ENCODE assay signal across 9 cellular contexts in genomic region chrX:135596495-135596894, GRCh38.
DNase-seq lines count a peak whose midpoint lies in the region; ATAC-seq, FAIRE-seq and TF ChIP-seq lines count a peak whose summit lies in the region.
"Had no signal": no experiment of that assay in that cellular context is flagged by ENCODE, and none has a peak within 500 bp of the region (broad histone marks: within the 10 kb centered on the region; RNA-seq: fewer than 3 reads in every experiment).

No MANE protein-coding gene starts in this region.

- H3K9me3 ChIP-seq in K562 (replicated peaks; ENCODE audit: control insufficient read depth, insufficient read depth, low read depth, low read length) (no peaks in the 10 kb centered on the region), liver (ENCODE audit: control insufficient read depth in 4 of 4, low read length in 3 of 4) (no peaks in the 10 kb centered on the region)
- H3K9me3 ChIP-seq: BLaER1 had no signal

- no peak for TF ChIP-seq POLR2A in K562 (conservative IDR thresholded peaks at IDR 0.05)

- H3K79me2 ChIP-seq in K562 (ENCODE audit: control insufficient read depth, insufficient read depth, low read length): no peaks in the 10 kb centered on the region

- TF ChIP-seq RAD21 in K562 (CRISPR knock-in tag; conservative IDR thresholded peaks at IDR 0.05 in 1 of 2, IDR thresholded peaks at IDR 0.05 in 1 of 2) (peak; percentile 83 to 88), liver (IDR thresholded peaks at IDR 0.05) (peak; percentile 37 to 60)

- H3K27me3 ChIP-seq in K562 (ENCODE audit: control insufficient read depth in 2 of 2, insufficient read depth in 2 of 2, low read length in 2 of 2): no peaks in the 10 kb centered on the region
- peaks cover 0 to 2% (median 0%) of the 10 kb centered on the region in 4 donors for H3K27me3 ChIP-seq in liver (ENCODE audit: control insufficient read depth in 4 of 4, insufficient read depth in 4 of 4, low read length in 3 of 4)

- H3K4me3 ChIP-seq in LNCaP clone FGC (ENCODE audit: low read depth, low read length) (no peak overlapping the region), K562 (no peak overlapping the region), liver (ENCODE audit: low read depth in 1 of 3, low read length in 3 of 3) (no peak overlapping the region)
- H3K4me3 ChIP-seq: BLaER1 had no signal

- ATAC-seq in K562: peak; percentile 98
- no peak for ATAC-seq in stimulated activated naive CD8-positive, alpha-beta T cell treated with anti-CD3 and anti-CD28 coated beads, Interleukin-15, Interleukin-2, amounts not matched to agents 100 U/mL and 50 U/mL, for 24 hours

- no peaks in the 10 kb centered on the region for H3K36me3 ChIP-seq in K562 (ENCODE audit: control insufficient read depth, insufficient read depth, low read length)
- no peaks in the 10 kb centered on the region for H3K36me3 ChIP-seq in liver (ENCODE audit: control insufficient read depth in 4 of 4, insufficient read depth in 3 of 4, low read depth in 1 of 4, low read length in 3 of 4)
- H3K36me3 ChIP-seq: BLaER1 had no signal

- no peak for FAIRE-seq in K562 (lab: Jason Lieb, UNC)

- POLR2A ChIA-PET in K562 (lab: Yijun Ruan, JAX): no interaction called here

- H3K9ac ChIP-seq in K562 (ENCODE audit: insufficient read depth in 1 of 2, low read depth in 2 of 2, low read length in 2 of 2): no peak overlapping the region
- no peak overlapping the region for H3K9ac ChIP-seq in liver (ENCODE audit: low read depth in 1 of 2, low read length in 2 of 2)
- H3K9ac ChIP-seq: BLaER1 had no signal

- DNase-seq in NCI-H1417 (lab: John Stamatoyannopoulos, UW) (peak; percentile 7 to 46 (median 18)), NCI-H1417 treated with DMSO at 0.1 percent for 48 hours (lab: John Stamatoyannopoulos, UW) (no peak), LNCaP clone FGC (ENCODE audit: low read depth) (no peak), T-helper 1 cell (peak; percentile 6 to 34 (median 23)), K562 (ENCODE audit: extremely low read depth in 1 of 4, low spot score in 3 of 4) (peak; percentile 52 to 77 (median 56)), NCI-H2107 (lab: John Stamatoyannopoulos, UW) (no peak)
- DNase-seq in stimulated activated naive CD8-positive, alpha-beta T cell treated with anti-CD3 and anti-CD28 coated beads, Interleukin-15, Interleukin-2, amounts not matched to agents 100 U/mL and 50 U/mL, for 24 hours: peak; percentile 59

- H3K4me2 ChIP-seq in K562 (ENCODE audit: insufficient read depth, low read length): no peak overlapping the region; the same call in 1 of the 2 replicates
- H3K4me2 ChIP-seq: BLaER1 had no signal

- intact Hi-C loops in K562 (cut with micrococcal nuclease): loop anchor here (1.0 kb wide), 1 partner anchor 112 kb away; no protein-coding TSS in a partner anchor

- 12% methylated on average over 13 of the region's 18 CpGs for WGBS in K562 (ENCODE audit: insufficient coverage, low coverage, missing lambda C conversion rate)
- 64% methylated on average over 18 of the region's 18 CpGs for WGBS in liver

- peak overlapping the region; percentile 67; the same call in 1 of the 2 replicates for H2AFZ ChIP-seq in K562 (ENCODE audit: low read depth, low read length)

- TF ChIP-seq EP300 in K562 (IDR thresholded peaks at IDR 0.05; ENCODE audit: low read length): no peak

- H4K20me1 ChIP-seq in K562 (replicated peaks; ENCODE audit: control insufficient read depth, insufficient read depth, low read length): no peaks in the 10 kb centered on the region
- H4K20me1 ChIP-seq: BLaER1 had no signal

- CTCF ChIA-PET in K562 (lab: Yijun Ruan, JAX; ENCODE audit: low intra/inter-chr PET ratio): interaction anchor here (1.2 to 2.1 kb wide), 2 partner anchors 112 to 133 kb away, joined by 4 to 11 read pairs; no protein-coding TSS in a partner anchor

- in situ Hi-C loops in K562 (cut with MboI): no loop called here

- H3K27ac ChIP-seq in K562 (ENCODE audit: extremely low read depth, low read depth, low read length) (no peak overlapping the region), liver (ENCODE audit: low read depth in 1 of 2, low read length in 2 of 2) (no peak overlapping the region)
- H3K27ac ChIP-seq: BLaER1 had no signal

- 0 out of 2 replicates have a peak, but pooled peaks have one; percentile 21 for TF ChIP-seq CTCF in LNCaP clone FGC (IDR thresholded peaks at IDR 0.05; ENCODE audit: control insufficient read depth, extremely low read depth, insufficient read depth)
- TF ChIP-seq CTCF in K562 (IDR thresholded peaks at IDR 0.05 in 2 of 3, conservative IDR thresholded peaks at IDR 0.05 in 1 of 3; ENCODE audit: insufficient read depth in 2 of 3, low read depth in 1 of 3, low read length in 3 of 3): peak; percentile 79 to 86 (median 85)
- peak; percentile 11 for TF ChIP-seq CTCF in liver (IDR thresholded peaks at IDR 0.05; ENCODE audit: low read depth, low read length, missing input control)

- 0 out of 5 replicates have a peak, but pooled peaks cover 0 to 4% of the 10 kb centered on the region in 2 experiments for H3K4me1 ChIP-seq in K562 (replicated peaks in 1 of 2; ENCODE audit: control insufficient read depth in 2 of 2, insufficient read depth in 2 of 2, low read length in 2 of 2)
- H3K4me1 ChIP-seq in liver (ENCODE audit: control insufficient read depth in 4 of 4, insufficient read depth in 4 of 4, low read length in 3 of 4): no peaks in the 10 kb centered on the region

- BruUV-seq in K562 (replicated peaks; lab: Mats Ljungman, UMichigan): no TSS peak

- H3K9me1 ChIP-seq in K562 (ENCODE audit: control insufficient read depth, insufficient read depth, low read length): no peaks in the 10 kb centered on the region

TF ChIP-seq in K562, 482 proteins besides CTCF, POLR2A, EP300 and RAD21 (continues in another document):
- peak; percentile 7 for TF ChIP-seq CTCFL (IDR thresholded peaks at IDR 0.05; ENCODE audit: borderline replicate concordance, insufficient read depth, low read depth, low read length, poor library complexity, severe bottlenecking)
- TF ChIP-seq XRCC5 (IDR thresholded peaks at IDR 0.05; ENCODE audit: low read depth, low read length): peak; percentile 46; the same call in 1 of the 2 replicates
- TF ChIP-seq STAG1 (CRISPR knock-in tag; IDR thresholded peaks at IDR 0.05; ENCODE audit: borderline replicate concordance): peak; percentile 39; the same call in 1 of the 2 replicates
- peak; percentile 4 for TF ChIP-seq ZFP36 (IDR thresholded peaks at IDR 0.05; ENCODE audit: low read depth, low read length, partially characterized antibody)
- no peak for TF ChIP-seq RBM39 (optimal IDR thresholded peaks at IDR 0.05; ENCODE audit: low read depth, low read length)

TF ChIP-seq in liver, 16 proteins besides CTCF, POLR2A, EP300 and RAD21:
- TF ChIP-seq SP1 (IDR thresholded peaks at IDR 0.05) (no peak), JUND (IDR thresholded peaks at IDR 0.05) (no peak)

Comparison
In these comparisons a context has a peak if more than half of its experiments do, and no peak if none do; other contexts are left out.
1. DNase-seq: peak in NCI-H1417 (3 of 3), T-helper 1 cell (5 of 5), K562 (4 of 4) and stimulated activated naive CD8-positive, alpha-beta T cell treated with anti-CD3 and anti-CD28 coated beads, Interleukin-15, Interleukin-2, amounts not matched to agents 100 U/mL and 50 U/mL, for 24 hours (single experiment); none in NCI-H1417 treated with DMSO at 0.1 percent for 48 hours (single experiment), LNCaP clone FGC (single experiment) and NCI-H2107 (single experiment).
2. CTCF ChIP-seq: peak in every context shown above with its lines; median percentile 85 in K562; 21 in LNCaP clone FGC; 11 in liver.